ENCODE assay signal across 10 cellular contexts in the genomic region with DNA sequence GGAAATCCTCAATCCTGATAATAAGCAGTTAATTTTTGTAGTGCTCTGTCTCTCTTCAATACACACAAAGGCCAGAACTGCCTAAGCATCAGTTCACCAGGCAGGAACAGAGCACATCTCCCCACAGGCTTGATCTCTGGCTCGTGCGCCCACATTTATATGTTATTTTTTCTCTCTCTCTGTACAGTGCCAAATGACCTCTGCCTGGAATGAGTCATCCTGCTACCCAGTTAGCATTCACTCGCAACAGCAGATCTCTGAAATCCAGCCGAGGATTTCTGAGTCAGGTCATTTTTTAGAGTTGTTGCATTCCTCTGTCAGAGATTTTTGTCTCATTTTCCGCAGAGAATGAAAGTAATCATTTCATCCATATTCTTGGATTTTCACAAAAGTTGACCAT.
DNase-seq lines count a peak whose midpoint lies in the region; ATAC-seq, FAIRE-seq and TF ChIP-seq lines count a peak whose summit lies in the region.
"Had no signal": no experiment of that assay in that cellular context is flagged by ENCODE, and none has a peak within 500 bp of the region (broad histone marks: within the 10 kb centered on the region; RNA-seq: fewer than 3 reads in every experiment).

No MANE protein-coding gene starts in this region.

- H2BK5ac ChIP-seq in mesendoderm (ENCODE audit: low read length): no peak overlapping the region

- H3K36me3 ChIP-seq in MG63: peaks cover 18% of the 10 kb centered on the region
- no peaks in the 10 kb centered on the region for H3K36me3 ChIP-seq in endothelial cell of umbilical vein (ENCODE audit: control insufficient read depth in 2 of 2, extremely low read depth in 1 of 2, insufficient read depth in 2 of 2, low read length in 2 of 2)
- H3K36me3 ChIP-seq in mesendoderm (ENCODE audit: control insufficient read depth, insufficient read depth, low read length): no peaks in the 10 kb centered on the region
- no peaks in the 10 kb centered on the region for H3K36me3 ChIP-seq in CD8-positive, alpha-beta T cell (ENCODE audit: insufficient read depth, low read length)
- H3K36me3 ChIP-seq: BLaER1, cardiac muscle cell had no signal

- no TSS peak for BruUV-seq in endothelial cell of umbilical vein (replicated peaks; lab: Mats Ljungman, UMichigan)

- WGBS in mesendoderm (ENCODE audit: extremely low coverage, insufficient coverage, low lambda C conversion rate): no CpG with 5 or more reads among the region's 5 CpGs

- H4K5ac ChIP-seq in mesendoderm (ENCODE audit: low read length): no peak overlapping the region

- H3K27ac ChIP-seq in endothelial cell of umbilical vein (ENCODE audit: insufficient read depth, low read depth, low read length): no peak overlapping the region
- H3K27ac ChIP-seq in mesendoderm (ENCODE audit: low read depth, low read length): no peak overlapping the region
- no peak overlapping the region for H3K27ac ChIP-seq in CD8-positive, alpha-beta T cell (ENCODE audit: low read depth, low read length)
- H3K27ac ChIP-seq: BLaER1, cardiac muscle cell had no signal

- H3K4me1 ChIP-seq in endothelial cell of umbilical vein (ENCODE audit: control insufficient read depth, extremely low read depth, insufficient read depth, low read length) (peaks cover 31% of the 10 kb centered on the region), mesendoderm (ENCODE audit: control insufficient read depth, low read depth, low read length) (no peaks in the 10 kb centered on the region)
- H3K4me1 ChIP-seq in CD8-positive, alpha-beta T cell (ENCODE audit: insufficient read depth, low read length): no peaks in the 10 kb centered on the region

- CTCF ChIA-PET in endothelial cell of umbilical vein (lab: Charles Lee): interaction anchor here (0.7 kb wide), 1 partner anchor 105 kb away, joined by 5 read pairs; no protein-coding TSS in a partner anchor
- CTCF ChIA-PET in CD8-positive, alpha-beta T cell (lab: Charles Lee): no interaction called here

- H3K9ac ChIP-seq in endothelial cell of umbilical vein (replicated peaks; ENCODE audit: extremely low read depth, insufficient read depth, low read length) (no peak overlapping the region), mesendoderm (ENCODE audit: low read length) (no peak overlapping the region)
- H3K9ac ChIP-seq: BLaER1 had no signal

- H3K9me1 ChIP-seq in endothelial cell of umbilical vein (replicated peaks; ENCODE audit: control insufficient read depth, extremely low read depth, insufficient read depth, low read length): no peaks in the 10 kb centered on the region

- H3K9me3 ChIP-seq in MG63 (no peaks in the 10 kb centered on the region), endothelial cell of umbilical vein (replicated peaks; ENCODE audit: control insufficient read depth, insufficient read depth, low read length) (no peaks in the 10 kb centered on the region)
- no peaks in the 10 kb centered on the region for H3K9me3 ChIP-seq in CD8-positive, alpha-beta T cell (ENCODE audit: low read length)
- H3K9me3 ChIP-seq: BLaER1 had no signal

- H3K56ac ChIP-seq in mesendoderm (ENCODE audit: low read length): no peak overlapping the region

- H2AFZ ChIP-seq in endothelial cell of umbilical vein (ENCODE audit: low read depth, low read length): no peak overlapping the region

- no peaks in the 10 kb centered on the region for H3K27me3 Mint-ChIP-seq in CD8-positive, alpha-beta T cell (ENCODE audit: low read depth)

- H3K23ac ChIP-seq in mesendoderm (ENCODE audit: low read length): no peak overlapping the region

- dilution Hi-C loops in endothelial cell of umbilical vein (cut with MboI; ENCODE audit: extremely low pct_ligation_motif_present, low sequenced_read_pairs): no loop called here

- no peak overlapping the region for H3K18ac ChIP-seq in mesendoderm (ENCODE audit: low read length)

- no peak overlapping the region for H3K4ac ChIP-seq in mesendoderm (ENCODE audit: low read depth, low read length)

- intact Hi-C loops in endothelial cell of umbilical vein (cut with micrococcal nuclease): loop anchor here (2.0 kb wide), 2 partner anchors 74 to 106 kb away; no protein-coding TSS in a partner anchor
- intact Hi-C loops in CD8-positive, alpha-beta T cell (cut with DNase I, micrococcal nuclease): no loop called here

- no peaks in the 10 kb centered on the region for H3K79me1 ChIP-seq in mesendoderm (ENCODE audit: low read length)

- no peaks in the 10 kb centered on the region for H3K79me2 ChIP-seq in endothelial cell of umbilical vein (ENCODE audit: control insufficient read depth, insufficient read depth, low read length)
- H3K79me2 ChIP-seq in mesendoderm (ENCODE audit: control insufficient read depth, insufficient read depth, low read length): no peaks in the 10 kb centered on the region

- H3K27me3 ChIP-seq in MG63: no peaks in the 10 kb centered on the region
- H3K27me3 ChIP-seq in endothelial cell of umbilical vein (ENCODE audit: control insufficient read depth in 2 of 2, insufficient read depth in 2 of 2, low read length in 2 of 2): no peaks in the 10 kb centered on the region
- H3K27me3 ChIP-seq in mesendoderm (ENCODE audit: insufficient read depth, low read length, poor library complexity): no peaks in the 10 kb centered on the region
- no peaks in the 10 kb centered on the region for H3K27me3 ChIP-seq in CD8-positive, alpha-beta T cell (ENCODE audit: insufficient read depth, low read length)
- H3K27me3 ChIP-seq: BLaER1, cardiac muscle cell had no signal

- H2AK5ac ChIP-seq in mesendoderm (ENCODE audit: low read length): no peak overlapping the region

- POLR2A ChIA-PET in endothelial cell of umbilical vein (lab: Charles Lee): no interaction called here
- POLR2A ChIA-PET in CD8-positive, alpha-beta T cell (lab: Charles Lee): no interaction called here

- H4K8ac ChIP-seq in mesendoderm (ENCODE audit: low read depth, low read length): no peak overlapping the region

- H3K4me3 ChIP-seq in MG63 (no peak overlapping the region), endothelial cell of umbilical vein (replicated peaks in 1 of 3; ENCODE audit: insufficient read depth in 1 of 3, low read depth in 1 of 3, low read length in 3 of 3) (no peak overlapping the region), mesendoderm (ENCODE audit: low read length) (no peak overlapping the region)
- H3K4me3 ChIP-seq in CD8-positive, alpha-beta T cell (ENCODE audit: low read depth, low read length): no peak overlapping the region
- H3K4me3 ChIP-seq: BLaER1, cardiac muscle cell had no signal

- no peaks in the 10 kb centered on the region for H3K4me1 Mint-ChIP-seq in CD8-positive, alpha-beta T cell (ENCODE audit: low read depth)

- TF ChIP-seq CTCF in endothelial cell of umbilical vein (IDR thresholded peaks at IDR 0.05; ENCODE audit: extremely low read depth in 1 of 2, insufficient read depth in 1 of 2, low read depth in 1 of 2, low read length in 2 of 2): no peak
- no peak for TF ChIP-seq CTCF in CD8-positive, alpha-beta T cell (IDR thresholded peaks at IDR 0.05)

- H3K27ac Mint-ChIP-seq in CD8-positive, alpha-beta T cell: no peak overlapping the region

- no peak for ATAC-seq in CD8-positive, alpha-beta T cell
- ATAC-seq in HG03469 (IDR thresholded peaks at IDR 0.05; ENCODE audit: unreplicated experiment): no peak

- H3K4me3 Mint-ChIP-seq in CD8-positive, alpha-beta T cell: no peak overlapping the region

- TF ChIP-seq POLR2A in endothelial cell of umbilical vein (IDR thresholded peaks at IDR 0.05; ENCODE audit: low read depth, low read length): no peak

- FAIRE-seq in endothelial cell of umbilical vein (lab: Jason Lieb, UNC): peak; percentile 95

- H3K4me2 ChIP-seq in endothelial cell of umbilical vein (ENCODE audit: insufficient read depth, low read length) (peak overlapping the region; percentile 33), mesendoderm (ENCODE audit: low read length) (no peak overlapping the region)
- H3K4me2 ChIP-seq: BLaER1 had no signal

- no peaks in the 10 kb centered on the region for H3K36me3 Mint-ChIP-seq in CD8-positive, alpha-beta T cell

- no peaks in the 10 kb centered on the region for H4K20me1 ChIP-seq in endothelial cell of umbilical vein (replicated peaks; ENCODE audit: control insufficient read depth, extremely low read depth, insufficient read depth, low read length)
- H4K20me1 ChIP-seq: BLaER1 had no signal

- DNase-seq in A172 (ENCODE audit: low spot score) (peak; percentile 92), MG63 (peak; percentile 86), endothelial cell of umbilical vein (ENCODE audit: low read depth, low spot score) (peak; percentile 95), mesendoderm (peak; percentile 8), T-helper 2 cell (no peak)
- DNase-seq in CD8-positive, alpha-beta T cell: no peak
- no peak for DNase-seq in activated effector memory CD4-positive, alpha-beta T cell treated with Interleukin-2 at 50 U/mL for 16 hours

- no peaks in the 10 kb centered on the region for H3K9me3 Mint-ChIP-seq in CD8-positive, alpha-beta T cell

- H2BK15ac ChIP-seq in mesendoderm (replicated peaks; ENCODE audit: low read depth): no peak overlapping the region

- no peak overlapping the region for H2BK120ac ChIP-seq in mesendoderm (ENCODE audit: low read depth, low read length)

TF ChIP-seq in endothelial cell of umbilical vein, 7 proteins besides CTCF, POLR2A, EP300 and RAD21:
- TF ChIP-seq EZH2 (IDR thresholded peaks at IDR 0.05; ENCODE audit: borderline replicate concordance, low read depth, low read length, severe bottlenecking) (no peak), MYC (IDR thresholded peaks at IDR 0.05; ENCODE audit: low read depth, low read length) (no peak), MAX (IDR thresholded peaks at IDR 0.05; ENCODE audit: insufficient read depth, insufficient read length) (no peak), JUN (IDR thresholded peaks at IDR 0.05; ENCODE audit: borderline replicate concordance, insufficient read depth, insufficient read length, low read depth) (peak; percentile 90), FOS (IDR thresholded peaks at IDR 0.05; ENCODE audit: borderline replicate concordance, insufficient read depth, low read length) (peak; percentile 99), GATA2 (IDR thresholded peaks at IDR 0.05; ENCODE audit: insufficient read depth, insufficient read length, low read depth, low read length) (peak; percentile 70), POLR2AphosphoS5 (IDR thresholded peaks at IDR 0.05; ENCODE audit: insufficient read depth, low read depth, low read length) (peak; percentile 69)
TF ChIP-seq in endothelial cell of umbilical vein: peak in this region for 4.

Comparison
In these comparisons a context has a peak if more than half of its experiments do, and no peak if none do; other contexts are left out.
1. DNase-seq: peak in A172 (single experiment), MG63 (single experiment), endothelial cell of umbilical vein (single experiment) and mesendoderm (single experiment); none in CD8-positive, alpha-beta T cell (0 of 7), T-helper 2 cell (0 of 5) and activated effector memory CD4-positive, alpha-beta T cell treated with Interleukin-2 at 50 U/mL for 16 hours (single experiment).